Comparison of ENCODE assay signal across 14 cellular contexts in genomic region chr6:17483391-17484016, GRCh38.
DNase-seq lines count a peak whose midpoint lies in the region; ATAC-seq and TF ChIP-seq lines count a peak whose summit lies in the region.
"Had no signal": no experiment of that assay in that cellular context is flagged by ENCODE, and none has a peak within 500 bp of the region (broad histone marks: within the 10 kb centered on the region; RNA-seq: fewer than 3 reads in every experiment).

No MANE protein-coding gene starts in this region.

- no peaks in the 10 kb centered on the region for H3K9me3 ChIP-seq in cardiac muscle cell (ENCODE audit: low read depth)

- H3K36me3 Mint-ChIP-seq in stimulated activated effector memory CD8-positive, alpha-beta T cell treated with anti-CD3 and anti-CD28 coated beads, Interleukin-12 subunit alpha, Interleukin-12 subunit beta, amount 100 ng/mL, for 72 hours, result no peaks in the 10 kb centered on the region
- H3K36me3 Mint-ChIP-seq in HFFc6 (ENCODE audit: low read depth), result peaks cover 23% of the 10 kb centered on the region

- peaks cover 3% of the 10 kb centered on the region for H3K27me3 Mint-ChIP-seq in HFFc6 (ENCODE audit: insufficient read depth)

- H3K27ac Mint-ChIP-seq in stimulated activated effector memory CD8-positive, alpha-beta T cell treated with anti-CD3 and anti-CD28 coated beads, Interleukin-12 subunit alpha, Interleukin-12 subunit beta, amount 100 ng/mL, for 72 hours, result no peak overlapping the region
- H3K27ac Mint-ChIP-seq in HFFc6, result no peak overlapping the region; the same call in 1 of the 2 replicates

- H3K27me3 ChIP-seq in cardiac muscle cell, result no peaks in the 10 kb centered on the region

- DNase-seq in NCI-H1092 treated with DMSO at 0.1 percent for 48 hours (lab: John Stamatoyannopoulos, UW) (peak; percentile 36), NCI-H1092 (lab: John Stamatoyannopoulos, UW) (no peak), cardiac muscle cell (ENCODE audit: low read depth in 1 of 2, low spot score in 1 of 2) (peak in 1 of 2 donors; percentile 67), myocyte (ENCODE audit: low read depth) (peak; percentile 48), pons (ENCODE audit: low spot score) (no peak), midbrain (lab: John Stamatoyannopoulos, UW) (no peak), HFFc6 (no peak)
- no peak for DNase-seq in stimulated activated effector memory CD8-positive, alpha-beta T cell treated with anti-CD3 and anti-CD28 coated beads, Interleukin-12 subunit alpha, Interleukin-12 subunit beta, amount 100 ng/mL, for 72 hours (ENCODE audit: low spot score in 2 of 2)
- DNase-seq: 8988T, C1 segment of cervical spinal cord, KG1, NCI-H1048, NCI-H774 had no signal

- peak overlapping the region; percentile 92 for H3K27ac ChIP-seq in cardiac muscle cell

- peaks cover 2% of the 10 kb centered on the region for H3K36me3 ChIP-seq in cardiac muscle cell

- H3K4me1 ChIP-seq in cardiac muscle cell (ENCODE audit: low read depth), result peaks cover 20% of the 10 kb centered on the region

- H3K9me3 Mint-ChIP-seq in stimulated activated effector memory CD8-positive, alpha-beta T cell treated with anti-CD3 and anti-CD28 coated beads, Interleukin-12 subunit alpha, Interleukin-12 subunit beta, amount 100 ng/mL, for 72 hours, result no peaks in the 10 kb centered on the region
- no peaks in the 10 kb centered on the region for H3K9me3 Mint-ChIP-seq in HFFc6

- ATAC-seq in stimulated activated effector memory CD8-positive, alpha-beta T cell treated with anti-CD3 and anti-CD28 coated beads, Interleukin-12 subunit alpha, Interleukin-12 subunit beta, amount 100 ng/mL, for 72 hours, result peak; percentile 24
- ATAC-seq: GM12878 had no signal

- no peak overlapping the region for H3K4me3 ChIP-seq in cardiac muscle cell
- H3K4me3 ChIP-seq: GM12878 had no signal

- TF ChIP-seq CTCF in cardiac muscle cell (IDR thresholded peaks at IDR 0.05; ENCODE audit: low read depth, low read length) (no peak), HFFc6 (IDR thresholded peaks at IDR 0.05) (no peak)

- H3K4me3 Mint-ChIP-seq in stimulated activated effector memory CD8-positive, alpha-beta T cell treated with anti-CD3 and anti-CD28 coated beads, Interleukin-12 subunit alpha, Interleukin-12 subunit beta, amount 100 ng/mL, for 72 hours, result no peak overlapping the region
- no peak overlapping the region for H3K4me3 Mint-ChIP-seq in HFFc6

- H3K4me1 Mint-ChIP-seq in stimulated activated effector memory CD8-positive, alpha-beta T cell treated with anti-CD3 and anti-CD28 coated beads, Interleukin-12 subunit alpha, Interleukin-12 subunit beta, amount 100 ng/mL, for 72 hours, result no peaks in the 10 kb centered on the region
- H3K4me1 Mint-ChIP-seq in HFFc6 (ENCODE audit: low read depth), result no peaks in the 10 kb centered on the region

Comparison
In these comparisons a context has a peak if more than half of its experiments do, and no peak if none do; other contexts are left out.
1. DNase-seq: peak in NCI-H1092 treated with DMSO at 0.1 percent for 48 hours (single experiment) and myocyte (single experiment); none in NCI-H1092 (single experiment), stimulated activated effector memory CD8-positive, alpha-beta T cell treated with anti-CD3 and anti-CD28 coated beads, Interleukin-12 subunit alpha, Interleukin-12 subunit beta, amount 100 ng/mL, for 72 hours (0 of 2), pons (single experiment), midbrain (single experiment) and HFFc6 (single experiment).